Comparison of ENCODE assay signal across 8 cellular contexts in genomic region chr1:39491146-39491921, GRCh38. TPM values are rescaled to one million over a fixed set of nuclear protein-coding genes. Genes with fewer than 3 reads are reported as not detected.
DNase-seq lines count a peak whose midpoint lies in the region; ATAC-seq, FAIRE-seq and TF ChIP-seq lines count a peak whose summit lies in the region.

Gene BMP8A (plus strand): TSS chr1:39491636. CDS start chr1:39491992, 356 bp downstream.

- TF ChIP-seq POLR2A in GM12878 (IDR thresholded peaks at IDR 0.05; ENCODE audit: low read depth, low read length) = peak; percentile 39

- H3K9me2 ChIP-seq in DOHH2 (replicated peaks; ENCODE audit: control insufficient read depth, low read length) = no peaks in the 10 kb centered on the region

- H3K9me1 ChIP-seq in keratinocyte (ENCODE audit: control insufficient read depth, extremely low read depth, insufficient read depth, low read length) = no peaks in the 10 kb centered on the region

- RAD21 ChIA-PET in GM12878 (lab: Charles Lee; ENCODE audit: unreplicated experiment) = no interaction called here

- H4K20me1 ChIP-seq in DOHH2 (ENCODE audit: control insufficient read depth, insufficient read depth, low read depth, low read length) (no peaks in the 10 kb centered on the region), GM12878 (ENCODE audit: control insufficient read depth, insufficient read depth) (no peaks in the 10 kb centered on the region), keratinocyte (ENCODE audit: control insufficient read depth, extremely low read depth, insufficient read depth, low read length) (no peaks in the 10 kb centered on the region)

- CTCF ChIA-PET in GM12878 (lab: Yijun Ruan, JAX) = no interaction called here

- ATAC-seq in GM21717 (IDR thresholded peaks at IDR 0.05; ENCODE audit: unreplicated experiment) (peak; percentile 62), GM12878 (peak; percentile 89)

- DNase-seq in NCI-H1092 (lab: John Stamatoyannopoulos, UW) (peak; percentile 50), T-helper 9 cell (peak; percentile 73), GM12878 (ENCODE audit: low read depth, low spot score) (no peak), keratinocyte (ENCODE audit: low read depth, low spot score) (no peak), occipital lobe (lab: John Stamatoyannopoulos, UW) (no peak)
- DNase-seq in stimulated activated CD4-positive, alpha-beta T cell treated with anti-CD3 and anti-CD28 coated beads, Interleukin-2, amount 100 ng/mL, for 48 hours = peak; percentile 59 to 66

- H3F3A ChIP-seq in DOHH2 (ENCODE audit: control insufficient read depth, insufficient read depth) = no peaks in the 10 kb centered on the region

- POLR2A ChIA-PET in GM12878 (lab: Charles Lee) = no interaction called here

- dilution Hi-C loops in keratinocyte (cut with MboI; ENCODE audit: extremely low pct_ligation_motif_present, low sequenced_read_pairs) = no loop called here

- H3K9ac ChIP-seq in GM12878 (ENCODE audit: control insufficient read depth, insufficient read depth, low read length) (no peak within 1 kb of the TSS), keratinocyte (ENCODE audit: control insufficient read depth, extremely low read depth, insufficient read depth, low read length) (no peak within 1 kb of the TSS)

- BruUV-seq in GM12878 (replicated peaks; lab: Mats Ljungman, UMichigan) = no TSS peak

- SMC1A ChIA-PET in GM12878 (lab: Charles Lee; ENCODE audit: uncharacterized antibody, unreplicated experiment) = no interaction called here

- H3K9me3 ChIP-seq in DOHH2 (ENCODE audit: control insufficient read depth, insufficient read depth, low read length) (no peaks in the 10 kb centered on the region), GM12878 (replicated peaks; ENCODE audit: control insufficient read depth, insufficient read depth, low read length) (no peaks in the 10 kb centered on the region), keratinocyte (ENCODE audit: control insufficient read depth, low read depth, low read length) (no peaks in the 10 kb centered on the region)

- TF ChIP-seq CTCF in DOHH2 (IDR thresholded peaks at IDR 0.05; ENCODE audit: low read depth, low read length, poor library complexity, severe bottlenecking) = no peak
- no peak for TF ChIP-seq CTCF in GM12878 (IDR thresholded peaks at IDR 0.05 in 2 of 3, conservative IDR thresholded peaks at IDR 0.05 in 1 of 3; ENCODE audit: control insufficient read depth in 2 of 3, extremely low read depth in 1 of 3, insufficient read depth in 1 of 3, low read depth in 3 of 3, low read length in 3 of 3)
- TF ChIP-seq CTCF in keratinocyte (optimal IDR thresholded peaks at IDR 0.05 in 1 of 3, IDR thresholded peaks at IDR 0.05 in 1 of 3, conservative IDR thresholded peaks at IDR 0.05 in 1 of 3; ENCODE audit: extremely low read depth in 1 of 3, insufficient read depth in 2 of 3, low read length in 3 of 3) = no peak

- in situ Hi-C loops in GM12878 (cut with MboI) = no loop called here

- H3K4me2 ChIP-seq in DOHH2 (ENCODE audit: low read length) (peak within 1 kb of the TSS; percentile 62), GM12878 (ENCODE audit: control insufficient read depth, insufficient read depth) (peak within 1 kb of the TSS; percentile 82), keratinocyte (ENCODE audit: control insufficient read depth, extremely low read depth, insufficient read depth, low read depth, low read length) (peak within 1 kb of the TSS; percentile 48)

- no peaks in the 10 kb centered on the region for H3K79me2 ChIP-seq in DOHH2 (ENCODE audit: control insufficient read depth, low read length)
- no peaks in the 10 kb centered on the region for H3K79me2 ChIP-seq in GM12878 (ENCODE audit: control insufficient read depth, insufficient read depth, low read length)
- no peaks in the 10 kb centered on the region for H3K79me2 ChIP-seq in keratinocyte (ENCODE audit: control insufficient read depth, insufficient read depth, low read length)

- H3K27ac ChIP-seq in DOHH2 (ENCODE audit: low read depth, low read length) (no peak within 1 kb of the TSS), GM12878 (ENCODE audit: control insufficient read depth, insufficient read depth) (no peak within 1 kb of the TSS), keratinocyte (ENCODE audit: control insufficient read depth, insufficient read depth, low read length) (no peak within 1 kb of the TSS)

- intact Hi-C loops in GM12878 (cut with micrococcal nuclease; ENCODE audit: unreplicated experiment) = no loop called here

- FAIRE-seq in GM12878 (lab: Jason Lieb, UNC) (no peak), keratinocyte (lab: Jason Lieb, UNC) (no peak)

- no peak for TF ChIP-seq RAD21 in GM12878 (IDR thresholded peaks at IDR 0.05; ENCODE audit: insufficient read depth, low read depth, low read length)

- 2% methylated on average over 87 of the region's 112 CpGs for WGBS in GM12878 (ENCODE audit: insufficient coverage, insufficient replicate concordance, low lambda C conversion rate, missing lambda C conversion rate)

- H3K36me3 ChIP-seq in DOHH2 (ENCODE audit: control insufficient read depth, low read length) (no peaks in the 10 kb centered on the region), GM12878 (ENCODE audit: control insufficient read depth in 2 of 2, insufficient read depth in 2 of 2, low read length in 1 of 2) (peaks cover 0 to 14% of the 10 kb centered on the region in 2 experiments; a peak in 3 of 4 replicates), keratinocyte (ENCODE audit: control insufficient read depth in 2 of 2, extremely low read depth in 1 of 2, insufficient read depth in 2 of 2, low read length in 2 of 2) (peaks cover 2 to 8% of the 10 kb centered on the region in 2 experiments)

- no peak for TF ChIP-seq EP300 in GM12878 (IDR thresholded peaks at IDR 0.05; ENCODE audit: borderline replicate concordance in 1 of 2, control insufficient read depth in 1 of 2, low read depth in 2 of 2, low read length in 2 of 2)

- H3K4me1 ChIP-seq in DOHH2 (ENCODE audit: control insufficient read depth, low read length) (0 out of 2 replicates have a peak, but pooled peaks cover 5% of the 10 kb centered on the region), GM12878 (ENCODE audit: control insufficient read depth, insufficient read depth, low read length) (0 out of 2 replicates have a peak, but pooled peaks cover 2% of the 10 kb centered on the region), keratinocyte (ENCODE audit: control insufficient read depth, extremely low read depth, insufficient read depth, low read length) (no peaks in the 10 kb centered on the region)

- peak within 1 kb of the TSS; percentile 82 for H2AFZ ChIP-seq in GM12878 (ENCODE audit: control insufficient read depth, low read depth, low read length)
- H2AFZ ChIP-seq in keratinocyte (ENCODE audit: control insufficient read depth, low read length) = peak within 1 kb of the TSS; percentile 19

- peak within 1 kb of the TSS; percentile 57 for H3K4me3 ChIP-seq in DOHH2 (ENCODE audit: low read length)
- H3K4me3 ChIP-seq in GM12878 = peak within 1 kb of the TSS; percentile 36; the same call in 1 of the 2 replicates
- H3K4me3 ChIP-seq in keratinocyte (ENCODE audit: control insufficient read depth in 2 of 3, extremely low read depth in 1 of 3, insufficient read depth in 2 of 3, low read depth in 1 of 3, low read length in 3 of 3) = peak within 1 kb of the TSS; percentile 14 to 27 (median 22)

- H3K27me3 ChIP-seq in DOHH2 (ENCODE audit: control insufficient read depth, low read length) = peaks cover 10% of the 10 kb centered on the region
- peaks cover 0 to 1% of the 10 kb centered on the region in 2 experiments; a peak in 1 of 4 replicates for H3K27me3 ChIP-seq in GM12878 (replicated peaks in 1 of 2; ENCODE audit: control insufficient read depth in 2 of 2, insufficient read depth in 2 of 2, low read length in 1 of 2)
- peaks cover 18% of the 10 kb centered on the region for H3K27me3 ChIP-seq in keratinocyte (ENCODE audit: control insufficient read depth, extremely low read depth, insufficient read depth, low read length)

TF ChIP-seq in GM12878, 131 proteins besides CTCF, POLR2A, EP300 and RAD21 (continues in another document):
- TF ChIP-seq TCF12 (IDR thresholded peaks at IDR 0.05; ENCODE audit: low read depth, low read length) (peak; percentile 28; the same call in 1 of the 2 replicates), FOS (IDR thresholded peaks at IDR 0.05; ENCODE audit: borderline replicate concordance, extremely low read depth, insufficient read length) (no peak), YBX1 (IDR thresholded peaks at IDR 0.05) (no peak), ZZZ3 (IDR thresholded peaks at IDR 0.05; ENCODE audit: control insufficient read depth, insufficient read length, low read depth) (no peak), ZNF217 (IDR thresholded peaks at IDR 0.05) (no peak), NR2C1 (IDR thresholded peaks at IDR 0.05) (0 out of 2 replicates have a peak, but pooled peaks have one; percentile 8), LARP7 (IDR thresholded peaks at IDR 0.05) (peak; percentile 45; the same call in 1 of the 2 replicates)

RNA-seq across cellular contexts. Expression of gene BMP8A, which starts in this region (rescaled TPM):
- total RNA-seq in GM12878 (2013; cell fraction: nucleolus; rRNA removed) = not detected in 2 replicates
- total RNA-seq in GM12878 (2014; rRNA removed) (0.22 TPM in 1 of 2 replicates, not detected in the other), GM12878 (2014; rRNA removed; fragmentation: Illumina TruSeq; extraction: Trizol) (not detected in 2 replicates), GM12878 (2021) (not detected in 2 replicates), occipital lobe (0.16 TPM)
- not detected for polyA plus RNA-seq in GM12878 (2011; ENCODE audit: low read depth)
- polyA plus RNA-seq in GM12878 (2011; rRNA removed) (not detected in 2 replicates), GM12878 (2014; fragmentation: Illumina TruSeq; extraction: Trizol) (not detected in 2 replicates), GM12878 (2014; fragmentation: Nextera tagmentation; extraction: Ambion mirVana) (not detected), GM12878 (2014; rRNA removed) (0.06 TPM in 1 of 2 replicates, not detected in the other), GM12878 (2016; fragmentation: Nextera tagmentation; extraction: Ambion mirVana) (not detected), keratinocyte (not detected in 3 replicates)
- polyA plus RNA-seq in GM12878 (2011; cell fraction: cytosol; rRNA removed) = not detected in 2 replicates
- not detected in 2 replicates for polyA plus RNA-seq in GM12878 (2011; cell fraction: nucleus; rRNA removed)
- 0.19 and 0.27 TPM in 2 replicates for polyA plus RNA-seq in GM12878 (2012)
- polyA minus RNA-seq in GM12878 (2011; rRNA and poly(A)+ RNA removed) = not detected in 2 replicates
- polyA minus RNA-seq in GM12878 (2011; cell fraction: cytosol; rRNA and poly(A)+ RNA removed) = not detected in 2 replicates
- polyA minus RNA-seq in GM12878 (2011; cell fraction: nucleus; rRNA and poly(A)+ RNA removed) = not detected in 2 replicates
- polyA plus RNA-seq in keratinocyte (2011; ENCODE audit: low read depth) = not detected
- polyA plus RNA-seq in keratinocyte (2011; cell fraction: cytosol; rRNA removed) = not detected in 2 replicates
- 0.08 TPM in 1 of 2 replicates, not detected in the other for polyA plus RNA-seq in keratinocyte (2011; cell fraction: nucleus; rRNA removed)
- 0.08 TPM in 1 of 2 replicates, not detected in the other for polyA plus RNA-seq in keratinocyte (2012; ENCODE audit: low replicate concordance)
- polyA minus RNA-seq in keratinocyte = not detected in 3 replicates
- not detected for polyA minus RNA-seq in keratinocyte (2011; cell fraction: cytosol; rRNA and poly(A)+ RNA removed)
- polyA minus RNA-seq in keratinocyte (2011; cell fraction: nucleus; rRNA and poly(A)+ RNA removed) = not detected in 2 replicates

Comparison
In these comparisons a context has a peak if more than half of its experiments do, and no peak if none do; other contexts are left out.
1. Peak in ATAC-seq, H3K4me3 ChIP-seq and H3K4me2 ChIP-seq in GM12878; RNA of the gene not detected or under 1 TPM.
2. DNase-seq: peak in NCI-H1092 (single experiment), T-helper 9 cell (single experiment) and stimulated activated CD4-positive, alpha-beta T cell treated with anti-CD3 and anti-CD28 coated beads, Interleukin-2, amount 100 ng/mL, for 48 hours (2 of 2); none in GM12878 (single experiment), keratinocyte (single experiment) and occipital lobe (single experiment).
3. Peak in every context shown above with its lines, with median percentiles within 50 percentile points of each other: H3K4me2 ChIP-seq and H3K4me3 ChIP-seq.